Comparison of ENCODE assay signal across 8 cellular contexts in the genomic region with DNA sequence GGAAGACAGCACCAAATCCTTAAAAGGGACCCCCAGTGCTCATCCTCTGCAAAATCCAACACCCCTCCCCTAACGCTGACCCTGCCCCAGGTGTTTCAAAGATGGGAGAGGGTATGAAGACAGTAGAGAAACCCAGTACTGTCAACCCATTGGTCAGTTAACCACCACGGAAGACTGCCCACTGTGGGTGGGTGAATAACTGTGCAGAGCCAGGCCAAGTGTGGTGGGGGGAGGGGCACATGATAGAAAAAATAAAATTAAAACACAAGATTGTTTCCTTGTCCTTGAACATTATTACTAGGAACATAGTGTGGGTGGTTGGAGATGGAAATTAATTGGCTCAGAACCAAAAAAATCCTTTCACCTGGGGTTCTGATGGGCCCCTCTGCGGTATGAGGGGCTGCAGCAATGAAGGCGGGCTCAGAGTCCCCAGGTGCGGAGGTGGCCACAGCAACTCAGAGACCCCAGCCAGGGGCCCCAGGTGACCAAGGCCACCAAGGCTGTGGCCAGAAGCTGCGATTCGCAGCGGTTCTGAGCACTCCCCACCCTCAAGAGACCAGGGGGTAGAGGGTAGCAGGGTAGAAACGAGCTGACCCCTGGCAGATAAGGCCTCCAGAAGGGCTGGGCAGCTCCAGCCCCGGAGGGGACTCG. TPM values are rescaled to one million over a fixed set of nuclear protein-coding genes. Genes with fewer than 3 reads are reported as not detected.
A peak's percentile ranks its signal among the peaks of the same experiment; 100 is the strongest.
DNase-seq lines count a peak whose midpoint lies in the region; ATAC-seq, FAIRE-seq and TF ChIP-seq lines count a peak whose summit lies in the region.

No MANE protein-coding gene starts in this region.

- peaks cover 23% of the 10 kb centered on the region for H3K36me3 ChIP-seq in thymus (ENCODE audit: control insufficient read depth, insufficient read depth)

- peak overlapping the region; percentile 64 for H3K27ac ChIP-seq in angular gyrus (ENCODE audit: low read depth, low read length)
- H3K27ac ChIP-seq in thymus (ENCODE audit: low read depth) = peak overlapping the region; percentile 76

- peak overlapping the region; percentile 83 to 91 for H3K4me3 Mint-ChIP-seq in activated T-cell treated with anti-CD3 and anti-CD28 coated beads, Interleukin-2, amount 50 U/mL, for 72 hours

- peaks cover 9 to 26% of the 10 kb centered on the region in 2 donors for H3K36me3 Mint-ChIP-seq in activated T-cell treated with anti-CD3 and anti-CD28 coated beads, Interleukin-2, amount 50 U/mL, for 72 hours (ENCODE audit: insufficient read depth in 2 of 2)

- H3K9me3 Mint-ChIP-seq in activated T-cell treated with anti-CD3 and anti-CD28 coated beads, Interleukin-2, amount 50 U/mL, for 72 hours = no peaks in the 10 kb centered on the region

- no peak for TF ChIP-seq CTCF in D721Med (IDR thresholded peaks at IDR 0.05; ENCODE audit: insufficient read depth, missing control alignments)

- peak overlapping the region; percentile 45 for H3K27ac Mint-ChIP-seq in activated T-cell treated with anti-CD3 and anti-CD28 coated beads, Interleukin-2, amount 50 U/mL, for 72 hours

- no peak for DNase-seq in activated T-cell treated with anti-CD3 and anti-CD28 coated beads, Interleukin-2, amount 50 U/mL, for 72 hours
- DNase-seq in activated T-cell treated with anti-CD3 and anti-CD28 coated beads for 4 hours (no peak), kidney tubule cell (ENCODE audit: low spot score) (peak; percentile 32), D721Med (ENCODE audit: insufficient read length, low spot score) (no peak)

- peaks cover 17% of the 10 kb centered on the region for H3K4me1 ChIP-seq in thymus (ENCODE audit: control insufficient read depth, insufficient read depth, low read length)

- no peak for FAIRE-seq in D721Med (lab: Jason Lieb, UNC)

- H3K27me3 Mint-ChIP-seq in activated T-cell treated with anti-CD3 and anti-CD28 coated beads, Interleukin-2, amount 50 U/mL, for 72 hours (ENCODE audit: low read depth) = no peaks in the 10 kb centered on the region

- 74% methylated on average over 11 of the region's 11 CpGs for WGBS in thymus

- H3K4me3 ChIP-seq in thymus (ENCODE audit: low read length) = peak overlapping the region; percentile 79

- no peaks in the 10 kb centered on the region for H3K27me3 ChIP-seq in thymus (ENCODE audit: control insufficient read depth, insufficient read depth)

- no peaks in the 10 kb centered on the region for H3K9me3 ChIP-seq in thymus (ENCODE audit: control insufficient read depth)

- ATAC-seq in activated T-cell treated with anti-CD3 and anti-CD28 coated beads, Interleukin-2, amount 50 U/mL, for 72 hours (replicated peaks in 1 of 2) = no peak
- ATAC-seq in HG03354 (IDR thresholded peaks at IDR 0.05; ENCODE audit: poor library complexity, severe bottlenecking, unreplicated experiment) (no peak), HG03280 (IDR thresholded peaks at IDR 0.05; ENCODE audit: unreplicated experiment) (no peak)

- peaks cover 40% of the 10 kb centered on the region for H3K4me1 Mint-ChIP-seq in activated T-cell treated with anti-CD3 and anti-CD28 coated beads, Interleukin-2, amount 50 U/mL, for 72 hours (ENCODE audit: low read depth)

RNA-seq across cellular contexts. Expression of gene TNKS1BP1, which starts 1.1 kb away (rescaled TPM):
- 10 to 100 TPM; 16.9 to 23.8 TPM for total RNA-seq in activated T-cell treated with anti-CD3 and anti-CD28 coated beads, Interleukin-2, amount 50 U/mL, for 72 hours
- polyA plus RNA-seq in thymus = 237 TPM

RNA-seq across cellular contexts. Expression of gene SSRP1, which starts 12.1 kb away (rescaled TPM):
- total RNA-seq in activated T-cell treated with anti-CD3 and anti-CD28 coated beads, Interleukin-2, amount 50 U/mL, for 72 hours = 100 to 1,000 TPM; 213 to 254 TPM
- 48.8 TPM for polyA plus RNA-seq in thymus

RNA-seq across cellular contexts. Expression of gene P2RX3, which starts 14.5 kb away (rescaled TPM):
- not detected for total RNA-seq in activated T-cell treated with anti-CD3 and anti-CD28 coated beads, Interleukin-2, amount 50 U/mL, for 72 hours
- 0.02 TPM for polyA plus RNA-seq in thymus

RNA-seq across cellular contexts. Expression of gene PRG3, which starts 57.3 kb away (rescaled TPM):
- total RNA-seq in activated T-cell treated with anti-CD3 and anti-CD28 coated beads, Interleukin-2, amount 50 U/mL, for 72 hours = not detected
- 2.5 TPM for polyA plus RNA-seq in thymus
